ENCODE assay signal across 20 cellular contexts in the genomic region with DNA sequence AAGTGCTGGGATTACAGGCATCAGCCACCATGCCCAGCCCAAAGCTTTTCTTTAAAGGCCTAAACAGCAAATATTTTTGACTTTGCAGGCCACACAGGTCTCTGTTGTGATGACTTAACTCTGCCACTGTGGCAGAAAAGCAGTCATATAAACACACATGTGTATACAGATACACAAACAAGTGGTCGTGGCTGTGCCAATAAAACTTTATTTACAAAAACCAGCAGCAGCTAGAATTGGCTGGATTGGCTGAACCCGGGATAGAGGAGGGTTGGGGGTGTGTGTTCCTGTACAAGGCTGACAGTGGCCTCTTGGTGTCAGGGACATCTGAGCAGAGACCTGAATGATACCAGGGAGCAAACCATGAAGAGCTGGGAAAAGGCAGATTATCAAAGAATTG.
DNase-seq lines count a peak whose midpoint lies in the region; ATAC-seq, FAIRE-seq and TF ChIP-seq lines count a peak whose summit lies in the region.
"Had no signal": no experiment of that assay in that cellular context is flagged by ENCODE, and none has a peak within 500 bp of the region (broad histone marks: within the 10 kb centered on the region; RNA-seq: fewer than 3 reads in every experiment).

No MANE protein-coding gene starts in this region.

- H3K9ac ChIP-seq in GM12878 (ENCODE audit: control insufficient read depth, insufficient read depth, low read length) = no peak overlapping the region
- H3K9ac ChIP-seq: BLaER1, GM23248 had no signal

- H3K27ac Mint-ChIP-seq in CD14-positive monocyte = peak overlapping the region in 4 of 7 donors; percentile 46 to 67 (median 62)
- H3K27ac Mint-ChIP-seq: B cell had no signal

- SMC1A ChIA-PET in GM12878 (lab: Charles Lee; ENCODE audit: uncharacterized antibody, unreplicated experiment) = no interaction called here

- H3K27me3 Mint-ChIP-seq in CD14-positive monocyte (ENCODE audit: low read depth in 3 of 3) = no peaks in the 10 kb centered on the region
- H3K27me3 Mint-ChIP-seq: B cell; CD4-positive, alpha-beta T cell; CD8-positive, alpha-beta memory T cell had no signal

- intact Hi-C loops in A673 (cut with micrococcal nuclease; ENCODE audit: unreplicated experiment) = no loop called here
- intact Hi-C loops in CD14-positive monocyte (cut with micrococcal nuclease) = loop anchor here in 1 of 2 donors (5.0 kb wide), 1 partner anchor 35 kb away; no protein-coding TSS in a partner anchor
- intact Hi-C loops in OCI-LY7 (cut with micrococcal nuclease; ENCODE audit: unreplicated experiment) = no loop called here
- intact Hi-C loops in GM12878 (cut with micrococcal nuclease; ENCODE audit: unreplicated experiment) = no loop called here
- intact Hi-C loops in sciatic nerve (cut with DNase I) = no loop called here

- H3K27ac ChIP-seq in A673 (ENCODE audit: low read depth, low read length, poor library complexity, severe bottlenecking) (no peak overlapping the region), OCI-LY7 (ENCODE audit: low read depth, low read length, poor library complexity, severe bottlenecking) (no peak overlapping the region), GM12878 (ENCODE audit: control insufficient read depth, insufficient read depth) (no peak overlapping the region)
- H3K27ac ChIP-seq: BLaER1, C4-2B, GM23248 had no signal

- H3K4me1 ChIP-seq in A673 (ENCODE audit: insufficient read depth, low read length, poor library complexity, severe bottlenecking) (peaks cover under 1% of the 10 kb centered on the region), OCI-LY7 (ENCODE audit: insufficient read depth, low read length, poor library complexity, severe bottlenecking) (peaks cover 12% of the 10 kb centered on the region), GM12878 (ENCODE audit: control insufficient read depth, insufficient read depth, low read length) (peaks cover 2% of the 10 kb centered on the region)

- ATAC-seq in GM12878 (no peak), sciatic nerve (no peak)

- no peak for TF ChIP-seq EP300 in GM12878 (IDR thresholded peaks at IDR 0.05; ENCODE audit: borderline replicate concordance in 1 of 2, control insufficient read depth in 1 of 2, low read depth in 2 of 2, low read length in 2 of 2)

- H3K4me2 ChIP-seq in OCI-LY7 (ENCODE audit: low read length) (no peak overlapping the region), GM12878 (ENCODE audit: control insufficient read depth, insufficient read depth) (no peak overlapping the region)
- H3K4me2 ChIP-seq: BLaER1 had no signal

- RAD21 ChIA-PET in GM12878 (lab: Charles Lee; ENCODE audit: unreplicated experiment) = no interaction called here

- CTCF ChIA-PET in A673 (lab: Charles Lee) (no interaction called here), OCI-LY7 (lab: Charles Lee; ENCODE audit: unreplicated experiment) (no interaction called here), GM12878 (lab: Yijun Ruan, JAX) (interaction anchor here (0.8 to 1.1 kb wide), 3 partner anchors 19 to 80 kb away, joined by 3 to 4 read pairs (median 3); no protein-coding TSS in a partner anchor)

- H4K20me1 ChIP-seq in OCI-LY7 (ENCODE audit: insufficient read depth, low read length) (no peaks in the 10 kb centered on the region), GM12878 (ENCODE audit: control insufficient read depth, insufficient read depth) (no peaks in the 10 kb centered on the region)

- POLR2A ChIA-PET in A673 (lab: Charles Lee; ENCODE audit: low non-redundant PET) (no interaction called here), OCI-LY7 (lab: Charles Lee) (interaction anchor here (0.6 kb wide), 1 partner anchor 21 kb away, joined by 4 read pairs; no protein-coding TSS in a partner anchor), GM12878 (lab: Charles Lee) (no interaction called here)

- no peak for TF ChIP-seq POLR2A in GM12878 (IDR thresholded peaks at IDR 0.05; ENCODE audit: low read depth, low read length)

- H3K79me2 ChIP-seq in OCI-LY7 (ENCODE audit: insufficient read depth, low read depth, low read length) (no peaks in the 10 kb centered on the region), GM12878 (ENCODE audit: control insufficient read depth, insufficient read depth, low read length) (peaks cover 13% of the 10 kb centered on the region)

- H3K4me1 Mint-ChIP-seq in CD14-positive monocyte = peaks cover 5% of the 10 kb centered on the region
- H3K4me1 Mint-ChIP-seq: H9 had no signal

- H3K4me3 Mint-ChIP-seq in CD14-positive monocyte = no peak overlapping the region
- H3K4me3 Mint-ChIP-seq: B cell; CD4-positive, alpha-beta T cell; H9; HFFc6 had no signal

- TSS peak; percentile 34 for BruUV-seq in A673 (replicated peaks; lab: Mats Ljungman, UMichigan)
- TSS peak; percentile 65 for BruUV-seq in OCI-LY7 (replicated peaks; lab: Mats Ljungman, UMichigan)
- TSS peak; percentile 50 for BruUV-seq in GM12878 (replicated peaks; lab: Mats Ljungman, UMichigan)

- no peak for TF ChIP-seq RAD21 in GM12878 (IDR thresholded peaks at IDR 0.05; ENCODE audit: insufficient read depth, low read depth, low read length)

- H3K9me2 ChIP-seq in OCI-LY7 (ENCODE audit: insufficient read depth, low read length) = no peaks in the 10 kb centered on the region

- H3K9me3 ChIP-seq in A673 (ENCODE audit: low read depth, low read length, poor library complexity, severe bottlenecking) = peaks cover 34% of the 10 kb centered on the region
- peaks cover 32% of the 10 kb centered on the region; the same call in 1 of the 2 replicates for H3K9me3 ChIP-seq in OCI-LY7 (ENCODE audit: low read length)
- peaks cover 50% of the 10 kb centered on the region for H3K9me3 ChIP-seq in GM12878 (replicated peaks; ENCODE audit: control insufficient read depth, insufficient read depth, low read length)

- DNase-seq in A673 (ENCODE audit: low spot score) (no peak), CD14-positive monocyte (ENCODE audit: low spot score) (no peak), OCI-LY7 (ENCODE audit: low spot score) (no peak), GM12878 (ENCODE audit: low read depth, low spot score) (no peak), G401 (ENCODE audit: low spot score) (no peak), GOT3 (lab: John Stamatoyannopoulos, UW) (no peak), sciatic nerve (ENCODE audit: low spot score) (no peak)
- no peak for DNase-seq in stimulated activated CD4-positive, alpha-beta T cell treated with anti-CD3 and anti-CD28 coated beads, Interleukin-4, amount 100 ng/mL, for 1 hour
- DNase-seq: CD4-positive, alpha-beta T cell; CD8-positive, alpha-beta memory T cell; DMS53; DMS79 treated with DMSO at 0.1 percent for 48 hours; GM23248; H9; HFFc6 had no signal

- H3K36me3 ChIP-seq in A673 (ENCODE audit: insufficient read depth, low read length, poor library complexity, severe bottlenecking) = peaks cover 68% of the 10 kb centered on the region
- H3K36me3 ChIP-seq in OCI-LY7 (ENCODE audit: insufficient read depth, low read length) = peaks cover 79% of the 10 kb centered on the region
- H3K36me3 ChIP-seq in GM12878 (ENCODE audit: control insufficient read depth in 2 of 2, insufficient read depth in 2 of 2, low read length in 1 of 2) = peaks cover 41 to 43% of the 10 kb centered on the region in 2 experiments

- in situ Hi-C loops in GM12878 (cut with MboI) (no loop called here), G401 (cut with HindIII; ENCODE audit: low sequenced_read_pairs) (no loop called here)

- H2AFZ ChIP-seq in OCI-LY7 (ENCODE audit: low read length) = no peak overlapping the region
- H2AFZ ChIP-seq in GM12878 (ENCODE audit: control insufficient read depth, low read depth, low read length) = no peak overlapping the region
- H2AFZ ChIP-seq: GM23248 had no signal

- H3K4me3 ChIP-seq in A673 (ENCODE audit: low read depth, low read length, poor library complexity, severe bottlenecking) (no peak overlapping the region), OCI-LY7 (ENCODE audit: low read depth, low read length, poor library complexity, severe bottlenecking) (no peak overlapping the region), GM12878 (no peak overlapping the region)
- H3K4me3 ChIP-seq: BLaER1, GM23248 had no signal

- no peak for TF ChIP-seq CTCF in A673 (conservative IDR thresholded peaks at IDR 0.05; ENCODE audit: low read depth, low read length)
- TF ChIP-seq CTCF in CD14-positive monocyte (IDR thresholded peaks at IDR 0.05) = no peak
- TF ChIP-seq CTCF in OCI-LY7 (conservative IDR thresholded peaks at IDR 0.05; ENCODE audit: low read length) = no peak
- TF ChIP-seq CTCF in GM12878 (IDR thresholded peaks at IDR 0.05 in 2 of 3, conservative IDR thresholded peaks at IDR 0.05 in 1 of 3; ENCODE audit: control insufficient read depth in 2 of 3, extremely low read depth in 1 of 3, insufficient read depth in 1 of 3, low read depth in 3 of 3, low read length in 3 of 3) = no peak

- peaks cover 29 to 46% (median 30%) of the 10 kb centered on the region in 7 donors for H3K9me3 Mint-ChIP-seq in CD14-positive monocyte

- peaks cover 78 to 82% of the 10 kb centered on the region in 2 donors for H3K36me3 Mint-ChIP-seq in CD14-positive monocyte

- FAIRE-seq in GM12878 (lab: Jason Lieb, UNC) = no peak
- FAIRE-seq: G401.6, GM19239 had no signal

- WGBS in GM12878 (ENCODE audit: insufficient coverage, insufficient replicate concordance, low lambda C conversion rate, missing lambda C conversion rate) = 100% methylated on average over 2 of the region's 2 CpGs

- no peaks in the 10 kb centered on the region for H3K27me3 ChIP-seq in A673 (replicated peaks; ENCODE audit: insufficient read depth, low read depth, low read length, poor library complexity)
- H3K27me3 ChIP-seq in GM12878 (replicated peaks in 1 of 2; ENCODE audit: control insufficient read depth in 2 of 2, insufficient read depth in 2 of 2, low read length in 1 of 2) = no peaks in the 10 kb centered on the region
- H3K27me3 ChIP-seq: BLaER1 had no signal

TF ChIP-seq in GM12878, 131 proteins besides CTCF, POLR2A, EP300 and RAD21 (continues in another document):
- no peak for TF ChIP-seq EZH2 (IDR thresholded peaks at IDR 0.05; ENCODE audit: borderline replicate concordance, control insufficient read depth, low read depth, low read length)
